ENCODE assay signal across 22 cellular contexts in the genomic region with DNA sequence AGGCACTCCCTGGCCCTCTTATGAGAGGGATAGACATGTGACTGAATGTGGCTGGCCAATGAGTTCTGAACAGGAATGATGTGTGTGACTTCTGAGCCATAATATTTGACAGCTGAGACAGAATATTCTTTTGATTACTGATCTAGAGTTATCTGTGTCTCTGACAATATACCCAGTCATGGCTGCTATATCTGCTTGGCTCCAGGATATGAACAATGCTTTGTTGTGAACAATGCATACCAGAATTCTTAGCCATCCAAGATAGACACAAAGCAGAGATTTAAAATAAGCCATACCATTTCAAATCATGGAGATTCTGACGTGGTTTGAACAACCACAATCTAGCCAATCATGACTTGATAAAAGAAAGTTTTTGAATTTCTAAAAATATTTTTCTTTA.
A peak's percentile ranks its signal among the peaks of the same experiment; 100 is the strongest.
DNase-seq lines count a peak whose midpoint lies in the region; FAIRE-seq and TF ChIP-seq lines count a peak whose summit lies in the region.
"Had no signal": no experiment of that assay in that cellular context is flagged by ENCODE, and none has a peak within 500 bp of the region (broad histone marks: within the 10 kb centered on the region; RNA-seq: fewer than 3 reads in every experiment).

No MANE protein-coding gene starts in this region.

- no peak overlapping the region for H3K27ac ChIP-seq in brain microvascular endothelial cell
- H3K27ac ChIP-seq: KMS-11, SJSA1 had no signal

- FAIRE-seq in GM12892 (lab: Jason Lieb, UNC), result no peak

- TF ChIP-seq CTCF in brain microvascular endothelial cell (IDR thresholded peaks at IDR 0.05; ENCODE audit: low read depth, low read length, missing control alignments) (no peak), fibroblast of the aortic adventitia (IDR thresholded peaks at IDR 0.05; ENCODE audit: insufficient read depth, low read length) (no peak)

- H3K36me3 ChIP-seq in brain microvascular endothelial cell (replicated peaks), result no peaks in the 10 kb centered on the region
- H3K36me3 ChIP-seq: BE2C, HAP-1, SJSA1 had no signal

- in situ Hi-C loops in brain microvascular endothelial cell (cut with HindIII; ENCODE audit: low pct_ligation_motif_present, low sequenced_read_pairs), result no loop called here

- DNase-seq in RKO (ENCODE audit: low spot score), result peak; percentile 39
- DNase-seq in brain microvascular endothelial cell, result peak; percentile 70
- DNase-seq in fibroblast of the aortic adventitia (ENCODE audit: low read depth), result peak; percentile 80
- DNase-seq in pons (ENCODE audit: low spot score), result peak; percentile 16
- no peak for DNase-seq in GM12892 (ENCODE audit: insufficient read length)
- DNase-seq in cardiac septum (ENCODE audit: low spot score), result no peak
- no peak for DNase-seq in T-helper 9 cell
- DNase-seq: BE2C; COR-L47; DMS79; IMR-90; NCI-H1092 treated with DMSO at 0.1 percent for 48 hours; NCI-H1436 treated with DMSO at 0.1 percent for 48 hours; NCI-H2029 treated with DMSO at 0.1 percent for 48 hours; NCI-H226; NCI-H524; NCI-H774; NK-92 treated with Interleukin-12 subunit alpha and Interleukin-12 subunit beta, amount 100 ng/mL, for 24 hours had no signal

- H3K4me3 ChIP-seq in brain microvascular endothelial cell (ENCODE audit: low read depth, low read length) (no peak overlapping the region), fibroblast of the aortic adventitia (ENCODE audit: low read depth, low read length) (no peak overlapping the region)
- H3K4me3 ChIP-seq: GM23338, HAP-1, SJSA1 had no signal

- intact Hi-C loops in cardiac septum (cut with DNase I), result no loop called here

- TF ChIP-seq POLR2A in GM12892 (IDR thresholded peaks at IDR 0.05; ENCODE audit: low read depth, low read length), result no peak

- H3K27me3 ChIP-seq in brain microvascular endothelial cell (replicated peaks), result no peaks in the 10 kb centered on the region
- H3K27me3 ChIP-seq: BE2C, SJSA1 had no signal

Comparison
In these comparisons a context has a peak if more than half of its experiments do, and no peak if none do; other contexts are left out.
1. DNase-seq: peak in RKO (single experiment), brain microvascular endothelial cell (single experiment), fibroblast of the aortic adventitia (single experiment) and pons (single experiment); none in GM12892 (single experiment), cardiac septum (single experiment) and T-helper 9 cell (single experiment).